9 cellular contexts compared by ENCODE assay signal in genomic region chr2:218883491-218884490, GRCh38. TPM values are rescaled to one million over a fixed set of nuclear protein-coding genes. Genes with fewer than 3 reads are reported as not detected.
DNase-seq lines count a peak whose midpoint lies in the region; ATAC-seq and TF ChIP-seq lines count a peak whose summit lies in the region.
"Had no signal": no experiment of that assay in that cellular context is flagged by ENCODE, and none has a peak within 500 bp of the region (broad histone marks: within the 10 kb centered on the region; RNA-seq: fewer than 3 reads in every experiment).

No MANE protein-coding gene starts in this region.

- POLR2A ChIA-PET in activated CD4-positive, alpha-beta T cell treated with anti-CD3 and anti-CD28 coated beads for 36 hours (lab: Charles Lee) = interaction anchor here (0.6 kb wide), 1 partner anchor 14 kb away, joined by 3 read pairs; no protein-coding TSS in a partner anchor

- peaks cover 6% of the 10 kb centered on the region for H3K4me1 ChIP-seq in iPS-15b (ENCODE audit: control insufficient read depth, insufficient read depth, low read length)
- peaks cover 16% of the 10 kb centered on the region for H3K4me1 ChIP-seq in testis

- no peak overlapping the region for H3K9ac ChIP-seq in iPS-15b (ENCODE audit: low read depth, low read length)

- H3K27me3 ChIP-seq in iPS-15b (ENCODE audit: control insufficient read depth, insufficient read depth, low read length) = peaks cover 91% of the 10 kb centered on the region
- H3K27me3 ChIP-seq in testis = no peaks in the 10 kb centered on the region

- 7 to 27% methylated on average over 27 to 61 of the region's 89 CpGs for WGBS in testis, 2 donors

- TF ChIP-seq CTCF in testis (IDR thresholded peaks at IDR 0.05) (no peak), omental fat pad (IDR thresholded peaks at IDR 0.05) (no peak)

- ATAC-seq in activated CD4-positive, alpha-beta T cell treated with anti-CD3 and anti-CD28 coated beads for 36 hours = no peak
- ATAC-seq in GM19324 (IDR thresholded peaks at IDR 0.05; ENCODE audit: low FRiP score, unreplicated experiment) (no peak), omental fat pad (ENCODE audit: low FRiP score) (no peak), GM21390 (IDR thresholded peaks at IDR 0.05; ENCODE audit: unreplicated experiment) (no peak)

- no peaks in the 10 kb centered on the region for H3K36me3 ChIP-seq in iPS-15b (ENCODE audit: control insufficient read depth, insufficient read depth, low read length)
- no peaks in the 10 kb centered on the region for H3K36me3 ChIP-seq in testis (ENCODE audit: low read depth, missing control alignments)

- no peaks in the 10 kb centered on the region for H3K36me3 Mint-ChIP-seq in activated CD4-positive, alpha-beta T cell treated with anti-CD3 and anti-CD28 coated beads for 36 hours (ENCODE audit: low read depth)

- TF ChIP-seq POLR2A in testis (IDR thresholded peaks at IDR 0.05) = no peak

- H3K4me3 ChIP-seq in iPS-15b (ENCODE audit: low read depth, low read length) = peak overlapping the region; percentile 32
- peak overlapping the region; percentile 36 to 49 for H3K4me3 ChIP-seq in testis

- no peak overlapping the region for H3K27ac ChIP-seq in testis

- intact Hi-C loops in activated CD4-positive, alpha-beta T cell treated with anti-CD3 and anti-CD28 coated beads for 36 hours (cut with DNase I, micrococcal nuclease) = no loop called here
- intact Hi-C loops in testis (cut with DNase I; ENCODE audit: low total_unique reads) = no loop called here

- H3K9me3 ChIP-seq in iPS-15b (ENCODE audit: control insufficient read depth, insufficient read depth, low read length) (no peaks in the 10 kb centered on the region), testis (no peaks in the 10 kb centered on the region)

- no peak for DNase-seq in activated CD4-positive, alpha-beta T cell treated with anti-CD3 and anti-CD28 coated beads for 36 hours
- no peak for DNase-seq in activated CD4-positive, alpha-beta T cell treated with anti-CD3 and anti-CD28 coated beads, Interleukin-2, amount 50 U/mL, for 48 hours
- DNase-seq in activated T-cell treated with anti-CD3 and anti-CD28 coated beads for 1 hour (ENCODE audit: low read depth) (peak; percentile 46), testis (no peak), omental fat pad (ENCODE audit: low spot score) (no peak)

- peak overlapping the region; percentile 3 for H3K27ac Mint-ChIP-seq in activated CD4-positive, alpha-beta T cell treated with anti-CD3 and anti-CD28 coated beads for 36 hours

- H3K27me3 Mint-ChIP-seq in activated CD4-positive, alpha-beta T cell treated with anti-CD3 and anti-CD28 coated beads for 36 hours = peaks cover 17% of the 10 kb centered on the region

- CTCF ChIA-PET in activated CD4-positive, alpha-beta T cell treated with anti-CD3 and anti-CD28 coated beads for 36 hours (lab: Charles Lee) = interaction anchor here (0.6 to 18.2 kb wide), 7 partner anchors 7 to 402 kb away, joined by 3 to 620 read pairs (median 4); no protein-coding TSS in a partner anchor

- no peaks in the 10 kb centered on the region for H3K9me3 Mint-ChIP-seq in activated CD4-positive, alpha-beta T cell treated with anti-CD3 and anti-CD28 coated beads for 36 hours (ENCODE audit: low read depth)

- H3K4me1 Mint-ChIP-seq in activated CD4-positive, alpha-beta T cell treated with anti-CD3 and anti-CD28 coated beads for 36 hours = peaks cover 39% of the 10 kb centered on the region

- peak overlapping the region; percentile 19 for H3K4me3 Mint-ChIP-seq in activated CD4-positive, alpha-beta T cell treated with anti-CD3 and anti-CD28 coated beads for 36 hours

RNA-seq across cellular contexts. Expression of gene WNT10A, which starts 3.1 kb away (rescaled TPM):
- 1 to 10 TPM; 5.4 to 6.0 TPM for total RNA-seq in activated CD4-positive, alpha-beta T cell treated with anti-CD3 and anti-CD28 coated beads for 36 hours
- total RNA-seq in testis = 1 to 10 TPM; 1.5 to 2.5 TPM
- polyA plus RNA-seq in testis (ENCODE audit: insufficient read depth, low read depth, low replicate concordance) = 2.1 TPM
- total RNA-seq in omental fat pad = 1 to 10 TPM in 1 of 4 donors, under 1 TPM in 1, not detected in 2; 0.36 to 2.3 TPM
- total RNA-seq: frontal cortex had no signal

RNA-seq across cellular contexts. Expression of gene WNT6, which starts 24.2 kb away (rescaled TPM):
- under 1 TPM in 1 of 2 experiments, not detected in 1; 0.30 TPM for total RNA-seq in activated CD4-positive, alpha-beta T cell treated with anti-CD3 and anti-CD28 coated beads for 36 hours
- 10 to 100 TPM in 1 of 2 donors, 1 to 10 TPM in 1; 5.5 to 46.5 TPM for total RNA-seq in testis
- 2.7 TPM for polyA plus RNA-seq in testis (ENCODE audit: insufficient read depth, low read depth, low replicate concordance)
- 1 to 10 TPM in 2 of 4 donors, under 1 TPM in 2; 0.19 to 2.7 (median 0.62) TPM for total RNA-seq in omental fat pad
- total RNA-seq: frontal cortex had no signal

RNA-seq across cellular contexts. Expression of gene PRKAG3, which starts 52.2 kb away (rescaled TPM):
- total RNA-seq in activated CD4-positive, alpha-beta T cell treated with anti-CD3 and anti-CD28 coated beads for 36 hours = not detected
- total RNA-seq in testis (under 1 TPM; 0.25 to 0.39 TPM), omental fat pad (not detected)
- polyA plus RNA-seq in testis (ENCODE audit: insufficient read depth, low read depth, low replicate concordance) = 0.40 TPM
- total RNA-seq: frontal cortex had no signal
